Comparison of ENCODE assay signal across 22 cellular contexts in genomic region chr1:93633313-93633712, GRCh38. TPM values are rescaled to one million over a fixed set of nuclear protein-coding genes. Genes with fewer than 3 reads are reported as not detected.
DNase-seq lines count a peak whose midpoint lies in the region; ATAC-seq, FAIRE-seq and TF ChIP-seq lines count a peak whose summit lies in the region.
"Had no signal": no experiment of that assay in that cellular context is flagged by ENCODE, and none has a peak within 500 bp of the region (broad histone marks: within the 10 kb centered on the region; RNA-seq: fewer than 3 reads in every experiment).

No MANE protein-coding gene starts in this region.

- no peaks in the 10 kb centered on the region for H3K9me3 ChIP-seq in HepG2 (ENCODE audit: low read length)
- no peaks in the 10 kb centered on the region for H3K9me3 ChIP-seq in right lobe of liver
- peaks cover 28% of the 10 kb centered on the region for H3K9me3 ChIP-seq in endodermal cell (ENCODE audit: control insufficient read depth, low read length)
- H3K9me3 ChIP-seq: Caco-2, HAP-1 had no signal

- no peak overlapping the region for H3K4me3 ChIP-seq in HepG2 (replicated peaks in 1 of 3; ENCODE audit: insufficient read depth in 1 of 3, low read depth in 2 of 3, low read length in 3 of 3)
- no peak overlapping the region for H3K4me3 ChIP-seq in right lobe of liver
- H3K4me3 ChIP-seq in endodermal cell (ENCODE audit: low read length), result no peak overlapping the region
- H3K4me3 ChIP-seq: BLaER1, GM23338, HAP-1 had no signal

- POLR2A ChIA-PET in HepG2 (lab: Yijun Ruan, JAX), result no interaction called here
- POLR2A ChIA-PET in RWPE1 (lab: Yijun Ruan, JAX; ENCODE audit: low non-redundant PET), result interaction anchor here (0.6 kb wide), 1 partner anchor 34 kb away, joined by 3 read pairs; no protein-coding TSS in a partner anchor

- no peak for TF ChIP-seq CTCF in HepG2 (CRISPR knock-in tag; IDR thresholded peaks at IDR 0.05)
- TF ChIP-seq CTCF in right lobe of liver (IDR thresholded peaks at IDR 0.05), result no peak
- TF ChIP-seq CTCF in RWPE1 (conservative IDR thresholded peaks at IDR 0.05; ENCODE audit: low read depth), result no peak
- TF ChIP-seq CTCF in endodermal cell (conservative IDR thresholded peaks at IDR 0.05), result no peak

- peaks cover 1% of the 10 kb centered on the region for H3K79me2 ChIP-seq in HepG2 (ENCODE audit: insufficient read depth, low read length)

- H3K9ac ChIP-seq in HepG2 (ENCODE audit: insufficient read depth, low read depth, low read length), result no peak overlapping the region
- H3K9ac ChIP-seq in endodermal cell (ENCODE audit: extremely low read depth, low read length, poor library complexity, severe bottlenecking), result no peak overlapping the region
- H3K9ac ChIP-seq: BLaER1 had no signal

- H3K36me3 Mint-ChIP-seq in endodermal cell (ENCODE audit: low read depth), result peaks cover 69% of the 10 kb centered on the region
- peaks cover 39% of the 10 kb centered on the region for H3K36me3 Mint-ChIP-seq in stimulated activated memory B cell treated with anti-CD40 and anti-IgM and Interleukin-4, amounts not matched to agents 10 μg/mL and 1 μg/mL and 100 μg/mL, for 72 hours
- H3K36me3 Mint-ChIP-seq: CD4-positive, CD25-positive, alpha-beta regulatory T cell; CD8-positive, alpha-beta T cell had no signal

- peaks cover 17% of the 10 kb centered on the region for H3K4me1 Mint-ChIP-seq in endodermal cell
- H3K4me1 Mint-ChIP-seq in stimulated activated memory B cell treated with anti-CD40 and anti-IgM and Interleukin-4, amounts not matched to agents 10 μg/mL and 1 μg/mL and 100 μg/mL, for 72 hours, result peaks cover 6% of the 10 kb centered on the region

- intact Hi-C loops in HepG2 (cut with micrococcal nuclease; ENCODE audit: unreplicated experiment), result no loop called here
- intact Hi-C loops in right lobe of liver (cut with DNase I), result loop anchor here (5.0 kb wide), 1 partner anchor 179 kb away; no protein-coding TSS in a partner anchor

- ATAC-seq in HepG2, result no peak
- ATAC-seq in right lobe of liver, result no peak
- ATAC-seq in stimulated activated memory B cell treated with anti-CD40 and anti-IgM and Interleukin-4, amounts not matched to agents 10 μg/mL and 1 μg/mL and 100 μg/mL, for 72 hours, result no peak
- no peak for ATAC-seq in HG03460 (IDR thresholded peaks at IDR 0.05; ENCODE audit: unreplicated experiment)
- ATAC-seq in HG02981 (IDR thresholded peaks at IDR 0.05; ENCODE audit: unreplicated experiment), result no peak
- ATAC-seq: CD8-positive, alpha-beta T cell; GM23338 had no signal

- H4K20me1 ChIP-seq in HepG2 (ENCODE audit: insufficient read depth, low read length), result no peaks in the 10 kb centered on the region

- H3K27me3 Mint-ChIP-seq in endodermal cell (ENCODE audit: insufficient read depth), result no peaks in the 10 kb centered on the region
- no peaks in the 10 kb centered on the region for H3K27me3 Mint-ChIP-seq in stimulated activated memory B cell treated with anti-CD40 and anti-IgM and Interleukin-4, amounts not matched to agents 10 μg/mL and 1 μg/mL and 100 μg/mL, for 72 hours
- H3K27me3 Mint-ChIP-seq: CD4-positive, CD25-positive, alpha-beta regulatory T cell had no signal

- WGBS in HepG2 (ENCODE audit: low lambda C conversion rate), result 100% methylated on average over 4 of the region's 4 CpGs
- 94% methylated on average over 2 of the region's 4 CpGs for WGBS in right lobe of liver (ENCODE audit: insufficient coverage, low coverage, low lambda C conversion rate, missing lambda C conversion rate)
- 97% methylated on average over 4 of the region's 4 CpGs for WGBS in endodermal cell (ENCODE audit: insufficient coverage in 1 of 2, insufficient read length in 1 of 2), 2 experiments

- in situ Hi-C loops in HepG2 (cut with HindIII; ENCODE audit: extremely low pct_ligation_motif_present, low pct_unique_long_range_greater_than_20kb), result no loop called here

- BruUV-seq in HepG2 (replicated peaks; lab: Mats Ljungman, UMichigan), result no TSS peak

- TF ChIP-seq RAD21 in HepG2 (CRISPR knock-in tag; IDR thresholded peaks at IDR 0.05), result no peak

- TF ChIP-seq POLR2A in HepG2 (IDR thresholded peaks at IDR 0.05; ENCODE audit: insufficient read depth in 1 of 2, low read depth in 2 of 2, low read length in 2 of 2) (no peak), right lobe of liver (IDR thresholded peaks at IDR 0.05) (no peak)

- no peak overlapping the region for H2AFZ ChIP-seq in HepG2 (ENCODE audit: low read length)
- H2AFZ ChIP-seq: GM23338 had no signal

- peak overlapping the region; percentile 2 for H3K27ac Mint-ChIP-seq in endodermal cell
- peak overlapping the region; percentile 12 for H3K27ac Mint-ChIP-seq in stimulated activated memory B cell treated with anti-CD40 and anti-IgM and Interleukin-4, amounts not matched to agents 10 μg/mL and 1 μg/mL and 100 μg/mL, for 72 hours
- H3K27ac Mint-ChIP-seq: CD4-positive, CD25-positive, alpha-beta regulatory T cell; CD8-positive, alpha-beta T cell; GM23338 had no signal

- no peak overlapping the region for H3K4me2 ChIP-seq in HepG2 (ENCODE audit: low read depth, low read length)
- H3K4me2 ChIP-seq: BLaER1, GM23338 had no signal

- H3K36me3 ChIP-seq in HepG2 (replicated peaks in 1 of 2; ENCODE audit: control insufficient read depth in 1 of 2, insufficient read depth in 2 of 2, low read length in 2 of 2) (peaks cover 0 to 16% of the 10 kb centered on the region in 2 experiments; a peak in 3 of 5 replicates), right lobe of liver (no peaks in the 10 kb centered on the region), endodermal cell (ENCODE audit: control insufficient read depth, insufficient read depth, low read length) (peaks cover 77% of the 10 kb centered on the region)
- H3K36me3 ChIP-seq: HAP-1 had no signal

- H3K4me3 Mint-ChIP-seq in endodermal cell, result no peak overlapping the region
- H3K4me3 Mint-ChIP-seq in stimulated activated memory B cell treated with anti-CD40 and anti-IgM and Interleukin-4, amounts not matched to agents 10 μg/mL and 1 μg/mL and 100 μg/mL, for 72 hours, result no peak overlapping the region
- H3K4me3 Mint-ChIP-seq: CD4-positive, CD25-positive, alpha-beta regulatory T cell; CD8-positive, alpha-beta T cell; GM23338 had no signal

- CTCF ChIA-PET in HepG2 (lab: Yijun Ruan, JAX; ENCODE audit: low intra/inter-chr PET ratio, low total read pairs) (no interaction called here), RWPE1 (lab: Yijun Ruan, JAX) (interaction anchor here (0.6 kb wide), 1 partner anchor 294 kb away, joined by 4 read pairs; no protein-coding TSS in a partner anchor)

- no peak for FAIRE-seq in HepG2 (lab: Jason Lieb, UNC)
- FAIRE-seq: A204.1, G401.6, GM12892, H54 had no signal

- no peak for DNase-seq in HepG2 (ENCODE audit: low spot score)
- DNase-seq in right lobe of liver, result no peak
- no peak for DNase-seq in RWPE1 (ENCODE audit: low spot score)
- DNase-seq in endodermal cell, result no peak
- no peak for DNase-seq in inferior parietal cortex (ENCODE audit: extremely low spot score)
- DNase-seq: Caco-2; CD4-positive, CD25-positive, alpha-beta regulatory T cell; CD8-positive, alpha-beta T cell; DMS153; DND-41 had no signal

- no peak for TF ChIP-seq EP300 in HepG2 (IDR thresholded peaks at IDR 0.05; ENCODE audit: low read depth in 2 of 2, low read length in 2 of 2)
- TF ChIP-seq EP300 in HepG2 (CRISPR knock-in tag; IDR thresholded peaks at IDR 0.05; ENCODE audit: borderline replicate concordance), result no peak

- peaks cover 14% of the 10 kb centered on the region for H3K4me1 ChIP-seq in HepG2 (ENCODE audit: insufficient read depth, low read length)
- no peaks in the 10 kb centered on the region for H3K4me1 ChIP-seq in right lobe of liver
- H3K4me1 ChIP-seq in endodermal cell (ENCODE audit: control insufficient read depth, insufficient read depth, low read length), result peaks cover 3% of the 10 kb centered on the region

- H3K27ac ChIP-seq in HepG2 (ENCODE audit: extremely low read length, insufficient read depth, low read length) (no peak overlapping the region), right lobe of liver (no peak overlapping the region), RWPE1 (peak overlapping the region; percentile 56), endodermal cell (ENCODE audit: low read depth, low read length) (no peak overlapping the region)
- H3K27ac ChIP-seq: 22Rv1, BLaER1, C4-2B had no signal

- peaks cover 1% of the 10 kb centered on the region for H3K9me3 Mint-ChIP-seq in endodermal cell
- no peaks in the 10 kb centered on the region for H3K9me3 Mint-ChIP-seq in stimulated activated memory B cell treated with anti-CD40 and anti-IgM and Interleukin-4, amounts not matched to agents 10 μg/mL and 1 μg/mL and 100 μg/mL, for 72 hours
- H3K9me3 Mint-ChIP-seq: CD8-positive, alpha-beta T cell had no signal

- no peaks in the 10 kb centered on the region for H3K27me3 ChIP-seq in HepG2 (ENCODE audit: control insufficient read depth in 1 of 2, insufficient read depth in 2 of 2, low read length in 2 of 2)
- H3K27me3 ChIP-seq in right lobe of liver, result no peaks in the 10 kb centered on the region
- no peaks in the 10 kb centered on the region for H3K27me3 ChIP-seq in endodermal cell (ENCODE audit: control insufficient read depth, insufficient read depth, low read length, poor library complexity, severe bottlenecking)
- H3K27me3 ChIP-seq: BLaER1 had no signal

RNA-seq across cellular contexts. Expression of gene BCAR3, which starts 48.3 kb away (rescaled TPM):
- total RNA-seq in HepG2 (2016; rRNA removed; fragmentation: Illumina TruSeq; extraction: Trizol) (4.8 and 5.5 TPM in 2 replicates), right lobe of liver (10 to 100 TPM in 3 of 6 experiments, 1 to 10 TPM in 3; 7.6 to 19.8 (median 12.9) TPM), endodermal cell (10 to 100 TPM; 32.7 to 48.7 TPM)
- 2.6 and 3.2 TPM in 2 replicates for total RNA-seq in HepG2 (2016; cell fraction: cytosol; rRNA removed; fragmentation: Illumina TruSeq; extraction: Trizol; ENCODE audit: low read depth)
- 4.7 and 5.1 TPM in 2 replicates for total RNA-seq in HepG2 (2016; cell fraction: insoluble cytoplasmic fraction; rRNA removed; fragmentation: Illumina TruSeq; extraction: Trizol)
- total RNA-seq in HepG2 (2016; cell fraction: membrane; rRNA removed; fragmentation: Illumina TruSeq; extraction: Trizol), result 3.3 and 3.5 TPM in 2 replicates
- total RNA-seq in HepG2 (2016; cell fraction: nucleus; rRNA removed; fragmentation: Illumina TruSeq; extraction: Trizol), result 4.6 TPM in 2 replicates
- polyA plus RNA-seq in HepG2 (2011; rRNA removed), result 3.6 and 5.4 TPM in 2 replicates
- polyA plus RNA-seq in HepG2 (2011; cell fraction: cytosol; rRNA removed), result 3.1 and 3.4 TPM in 2 replicates
- 6.8 and 8.6 TPM in 2 replicates for polyA plus RNA-seq in HepG2 (2011; cell fraction: nucleus; rRNA removed)
- 4.7 and 5.8 TPM in 2 replicates for polyA plus RNA-seq in HepG2 (2012)
- 0.58 and 0.79 TPM in 2 replicates for polyA plus RNA-seq in HepG2 (2016; cell fraction: cytosol; fragmentation: Illumina TruSeq; extraction: Trizol; ENCODE audit: low read depth)
- polyA plus RNA-seq in HepG2 (2016; cell fraction: insoluble cytoplasmic fraction; fragmentation: Illumina TruSeq; extraction: Trizol; ENCODE audit: low read depth), result 4.8 and 6.3 TPM in 2 replicates
- 1.2 and 1.6 TPM in 2 replicates for polyA plus RNA-seq in HepG2 (2016; cell fraction: membrane; fragmentation: Illumina TruSeq; extraction: Trizol; ENCODE audit: low read depth)
- 3.7 and 6.7 TPM in 2 replicates for polyA plus RNA-seq in HepG2 (2016; cell fraction: nucleus; fragmentation: Illumina TruSeq; extraction: Trizol; ENCODE audit: insufficient read depth, low read depth)
- 8.2 and 39.9 TPM in 2 replicates for polyA minus RNA-seq in HepG2 (2011; rRNA and poly(A)+ RNA removed; ENCODE audit: low replicate concordance)
- polyA minus RNA-seq in HepG2 (2011; cell fraction: cytosol; rRNA and poly(A)+ RNA removed), result 7.6 and 8.4 TPM in 2 replicates
- 10.4 and 10.6 TPM in 2 replicates for polyA minus RNA-seq in HepG2 (2011; cell fraction: nucleus; rRNA and poly(A)+ RNA removed)
- polyA plus RNA-seq in endodermal cell (2013, experiment 1 of 2), result 23.9 TPM
- 30.7 TPM for polyA plus RNA-seq in endodermal cell (2013, experiment 2 of 2)
